In the genomic region with DNA sequence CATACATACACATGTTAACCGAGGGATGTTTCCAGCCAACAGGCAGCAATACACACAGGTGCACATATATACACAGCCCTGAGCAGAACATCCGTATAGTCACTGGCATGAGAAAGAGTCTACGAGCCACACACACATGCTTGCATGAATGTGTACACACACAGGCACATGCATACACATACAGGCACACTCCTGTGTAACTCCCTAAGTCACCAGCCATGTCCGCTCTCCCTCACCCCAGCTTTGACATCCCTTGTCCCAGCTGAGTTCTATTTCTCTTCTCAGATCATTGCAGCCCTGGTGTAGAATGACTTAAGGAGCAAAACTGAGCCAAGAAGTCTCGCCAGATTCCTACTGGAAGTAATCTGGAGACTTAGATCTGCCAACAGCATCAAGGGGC, we compare ENCODE assay signal across 21 cellular contexts.
"Had no signal": no experiment of that assay in that cellular context is flagged by ENCODE, and none has a peak within 500 bp of the region (broad histone marks: within the 10 kb centered on the region; RNA-seq: fewer than 3 reads in every experiment).

No MANE protein-coding gene starts in this region.

- ATAC-seq: activated CD8-positive, alpha-beta T cell treated with anti-CD3 and anti-CD28 coated beads, Interleukin-2, amount 10 ng/mL, durations not matched to agents 7 days and 5 days; activated naive CD4-positive, alpha-beta T cell treated with anti-CD3 and anti-CD28 coated beads, Interleukin-2, amount 50 U/mL, for 72 hours; activated T-cell treated with anti-CD3 and anti-CD28 coated beads, Interleukin-2, amount 50 U/mL, for 72 hours; esophagus mucosa; left lobe of liver; natural killer cell treated with Interleukin-12 subunit alpha and Interleukin-12 subunit beta and Interleukin-15 and Interleukin-18, amount 100 ng/mL, for 72 hours; sciatic nerve had no signal

- H3K27me3 ChIP-seq: adrenal gland, SJCRH30, spleen, tibial artery had no signal

- H3K36me3 ChIP-seq: adrenal gland, SJCRH30, tibial artery had no signal

- H3K27ac ChIP-seq: parathyroid adenoma, SJCRH30, spleen, tibial artery had no signal

- H3K4me3 ChIP-seq: adrenal gland, mucosa of descending colon, SJCRH30, spleen, tibial artery had no signal

- H3K9me3 ChIP-seq: adrenal gland, mucosa of descending colon, tibial artery had no signal

- DNase-seq: activated CD4-positive, alpha-beta T cell treated with anti-CD3 and anti-CD28 coated beads, Interleukin-2, amount 10 ng/mL, durations not matched to agents 7 days and 5 days; activated CD8-positive, alpha-beta memory T cell treated with anti-CD3 and anti-CD28 coated beads, Interleukin-2, amount 50 U/mL, for 48 hours; activated CD8-positive, alpha-beta T cell treated with anti-CD3 and anti-CD28 coated beads, Interleukin-2, amount 10 ng/mL, durations not matched to agents 7 days and 5 days; activated gamma-delta T cell treated with Interleukin-2 at 50 U/mL for 16 hours; activated T-cell treated with anti-CD3 and anti-CD28 coated beads, Interleukin-2, amount 50 U/mL, for 72 hours; central memory CD4-positive, alpha-beta T cell; cortex of kidney; effector CD4-positive, alpha-beta T cell; islet precursor cell; mucosa of descending colon; SJCRH30; spleen; stimulated activated naive CD4-positive, alpha-beta T cell; tibial artery had no signal

- H3K4me1 ChIP-seq: parathyroid adenoma had no signal
